In the genomic region with DNA sequence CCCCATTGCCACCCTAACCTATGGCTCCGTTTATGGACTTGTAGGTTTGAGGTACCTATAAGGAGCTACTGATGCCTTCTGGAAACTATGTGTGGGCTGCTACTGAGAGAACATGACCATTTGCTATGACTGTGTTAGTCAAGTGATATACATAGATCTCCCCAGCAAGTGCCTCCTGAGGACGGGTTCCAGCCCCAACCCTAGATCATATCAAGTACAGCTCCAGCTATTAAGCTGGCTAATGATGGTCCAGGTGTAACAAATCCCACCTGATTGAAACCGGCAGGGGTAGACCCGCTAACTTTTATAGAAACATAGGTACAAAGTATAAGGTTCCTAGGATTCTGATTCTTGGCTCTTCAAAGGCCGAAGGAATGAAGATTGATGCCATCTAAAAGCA, we compare ENCODE assay signal across 11 cellular contexts. TPM values are rescaled to one million over a fixed set of nuclear protein-coding genes. Genes with fewer than 3 reads are reported as not detected.
DNase-seq lines count a peak whose midpoint lies in the region; ATAC-seq, FAIRE-seq and TF ChIP-seq lines count a peak whose summit lies in the region.
"Had no signal": no experiment of that assay in that cellular context is flagged by ENCODE, and none has a peak within 500 bp of the region (broad histone marks: within the 10 kb centered on the region; RNA-seq: fewer than 3 reads in every experiment).

No MANE protein-coding gene starts in this region.

- peaks cover 59% of the 10 kb centered on the region for H3K4me1 Mint-ChIP-seq in activated T-cell treated with anti-CD3 and anti-CD28 coated beads, Interleukin-2, amount 50 U/mL, for 24 hours (ENCODE audit: low read depth)
- peaks cover 49% of the 10 kb centered on the region for H3K4me1 Mint-ChIP-seq in stimulated activated effector memory CD8-positive, alpha-beta T cell treated with anti-CD3 and anti-CD28 coated beads, Interleukin-12 subunit alpha, Interleukin-12 subunit beta, amount 100 ng/mL, for 72 hours

- peak; percentile 82 for ATAC-seq in stimulated activated effector memory CD8-positive, alpha-beta T cell treated with anti-CD3 and anti-CD28 coated beads, Interleukin-12 subunit alpha, Interleukin-12 subunit beta, amount 100 ng/mL, for 72 hours
- ATAC-seq in HG02763 (IDR thresholded peaks at IDR 0.05; ENCODE audit: unreplicated experiment) = no peak
- ATAC-seq: GM23338 had no signal

- no peak for FAIRE-seq in RCC 7860 (lab: Jason Lieb, UNC)
- FAIRE-seq: colon had no signal

- no peak for TF ChIP-seq POLR2A in erythroblast (IDR thresholded peaks at IDR 0.05; ENCODE audit: low read length)

- TF ChIP-seq CTCF in GM20000 (IDR thresholded peaks at IDR 0.05; ENCODE audit: extremely low read depth, missing control alignments) = no peak

- no peaks in the 10 kb centered on the region for H3K9me3 Mint-ChIP-seq in activated T-cell treated with anti-CD3 and anti-CD28 coated beads, Interleukin-2, amount 50 U/mL, for 24 hours
- H3K9me3 Mint-ChIP-seq in stimulated activated effector memory CD8-positive, alpha-beta T cell treated with anti-CD3 and anti-CD28 coated beads, Interleukin-12 subunit alpha, Interleukin-12 subunit beta, amount 100 ng/mL, for 72 hours = no peaks in the 10 kb centered on the region
- H3K9me3 Mint-ChIP-seq: GM23338 had no signal

- DNase-seq in activated T-cell treated with anti-CD3 and anti-CD28 coated beads, Interleukin-2, amount 50 U/mL, for 24 hours = peak; percentile 33
- DNase-seq in activated T-cell treated with anti-CD3 and anti-CD28 coated beads, Interleukin-2, amount 50 U/mL, for 48 hours = no peak
- DNase-seq in GM20000 (ENCODE audit: low spot score) (peak; percentile 65), erythroblast (lab: John Stamatoyannopoulos, UW) (peak; percentile 17 to 21), RCC 7860 (ENCODE audit: low spot score) (no peak), A172 (ENCODE audit: low spot score) (no peak)
- no peak for DNase-seq in stimulated activated effector memory CD8-positive, alpha-beta T cell treated with anti-CD3 and anti-CD28 coated beads, Interleukin-12 subunit alpha, Interleukin-12 subunit beta, amount 100 ng/mL, for 72 hours (ENCODE audit: low spot score in 2 of 2)
- DNase-seq: NCI-H1930 had no signal

- peaks cover 5% of the 10 kb centered on the region for H3K36me3 Mint-ChIP-seq in activated T-cell treated with anti-CD3 and anti-CD28 coated beads, Interleukin-2, amount 50 U/mL, for 24 hours (ENCODE audit: low read depth)
- H3K36me3 Mint-ChIP-seq in stimulated activated effector memory CD8-positive, alpha-beta T cell treated with anti-CD3 and anti-CD28 coated beads, Interleukin-12 subunit alpha, Interleukin-12 subunit beta, amount 100 ng/mL, for 72 hours = peaks cover 9% of the 10 kb centered on the region

- H3K27me3 Mint-ChIP-seq in activated T-cell treated with anti-CD3 and anti-CD28 coated beads, Interleukin-2, amount 50 U/mL, for 24 hours = no peaks in the 10 kb centered on the region

- H3K27ac Mint-ChIP-seq in activated T-cell treated with anti-CD3 and anti-CD28 coated beads, Interleukin-2, amount 50 U/mL, for 24 hours = peak overlapping the region; percentile 95
- H3K27ac Mint-ChIP-seq in stimulated activated effector memory CD8-positive, alpha-beta T cell treated with anti-CD3 and anti-CD28 coated beads, Interleukin-12 subunit alpha, Interleukin-12 subunit beta, amount 100 ng/mL, for 72 hours = peak overlapping the region; percentile 93
- H3K27ac Mint-ChIP-seq: GM23338 had no signal

- peak overlapping the region; percentile 29 for H3K4me3 Mint-ChIP-seq in activated T-cell treated with anti-CD3 and anti-CD28 coated beads, Interleukin-2, amount 50 U/mL, for 24 hours
- H3K4me3 Mint-ChIP-seq in stimulated activated effector memory CD8-positive, alpha-beta T cell treated with anti-CD3 and anti-CD28 coated beads, Interleukin-12 subunit alpha, Interleukin-12 subunit beta, amount 100 ng/mL, for 72 hours = peak overlapping the region; percentile 36
- H3K4me3 Mint-ChIP-seq: GM23338 had no signal

RNA-seq across cellular contexts. Expression of gene NINJ2, which starts 23.7 kb away (rescaled TPM):
- not detected in 2 replicates for total RNA-seq in A172 (2014; rRNA removed; shearing (Covaris generic))

Comparison
In these comparisons a context has a peak if more than half of its experiments do, and no peak if none do; other contexts are left out.
1. DNase-seq: peak in activated T-cell treated with anti-CD3 and anti-CD28 coated beads, Interleukin-2, amount 50 U/mL, for 24 hours (single experiment), GM20000 (single experiment) and erythroblast (2 of 2); none in activated T-cell treated with anti-CD3 and anti-CD28 coated beads, Interleukin-2, amount 50 U/mL, for 48 hours (0 of 2), stimulated activated effector memory CD8-positive, alpha-beta T cell treated with anti-CD3 and anti-CD28 coated beads, Interleukin-12 subunit alpha, Interleukin-12 subunit beta, amount 100 ng/mL, for 72 hours (0 of 2), RCC 7860 (single experiment) and A172 (single experiment).